Comparison of ENCODE assay signal across 20 cellular contexts in the genomic region with DNA sequence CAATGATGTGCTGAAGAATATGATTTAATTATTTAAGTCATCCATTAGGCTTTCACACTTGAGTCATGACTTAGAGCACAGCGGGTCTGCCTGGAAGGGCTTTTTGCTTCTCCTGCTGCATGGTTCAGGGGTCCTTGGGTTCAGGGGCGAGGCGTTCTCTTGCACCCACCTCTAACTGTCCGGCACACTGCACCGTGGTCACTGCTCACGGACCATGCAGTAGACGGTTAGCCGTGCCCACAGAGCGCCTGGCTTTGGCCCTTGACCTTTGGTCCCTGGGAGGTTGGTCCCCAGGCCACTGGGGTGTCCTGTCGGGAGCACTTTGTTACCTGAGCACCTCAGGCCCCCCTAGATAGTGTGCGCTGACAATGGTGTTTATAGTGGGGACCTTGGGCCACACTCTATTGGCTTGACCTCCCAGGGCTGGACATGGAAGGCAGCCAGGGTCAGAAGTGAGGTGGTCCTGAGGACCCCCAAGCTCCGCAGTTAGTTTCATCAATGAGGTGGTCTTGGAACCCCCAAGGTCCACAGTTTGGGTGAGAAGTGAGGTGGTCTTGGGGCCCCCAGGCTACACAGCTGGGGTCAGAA.
DNase-seq lines count a peak whose midpoint lies in the region; ATAC-seq, FAIRE-seq and TF ChIP-seq lines count a peak whose summit lies in the region.
"Had no signal": no experiment of that assay in that cellular context is flagged by ENCODE, and none has a peak within 500 bp of the region (broad histone marks: within the 10 kb centered on the region; RNA-seq: fewer than 3 reads in every experiment).

No MANE protein-coding gene starts in this region.

- H3K36me3 ChIP-seq in endodermal cell (ENCODE audit: control insufficient read depth, insufficient read depth, low read length) = no peaks in the 10 kb centered on the region
- no peaks in the 10 kb centered on the region for H3K36me3 ChIP-seq in kidney (ENCODE audit: control insufficient read depth in 1 of 2, insufficient read depth in 2 of 2, low read length in 2 of 2)
- no peaks in the 10 kb centered on the region for H3K36me3 ChIP-seq in osteoblast (ENCODE audit: insufficient read depth, low read length)

- H3K27me3 Mint-ChIP-seq in activated T-cell treated with anti-CD3 and anti-CD28 coated beads, Interleukin-2, amount 50 U/mL, for 4 hours (ENCODE audit: low read depth) = no peaks in the 10 kb centered on the region
- H3K27me3 Mint-ChIP-seq in endodermal cell (ENCODE audit: insufficient read depth) = no peaks in the 10 kb centered on the region
- H3K27me3 Mint-ChIP-seq: CD4-positive, alpha-beta T cell had no signal

- H3K4me3 Mint-ChIP-seq in activated T-cell treated with anti-CD3 and anti-CD28 coated beads, Interleukin-2, amount 50 U/mL, for 4 hours = no peak overlapping the region
- no peak overlapping the region for H3K4me3 Mint-ChIP-seq in endodermal cell
- H3K4me3 Mint-ChIP-seq: CD4-positive, alpha-beta T cell; GM23338 had no signal

- TF ChIP-seq CTCF in endodermal cell (conservative IDR thresholded peaks at IDR 0.05) = no peak
- TF ChIP-seq CTCF in kidney (IDR thresholded peaks at IDR 0.05; ENCODE audit: borderline replicate concordance, extremely low read depth, insufficient read depth) = no peak
- no peak for TF ChIP-seq CTCF in osteoblast (IDR thresholded peaks at IDR 0.05; ENCODE audit: extremely low read depth, low read depth, low read length)
- TF ChIP-seq CTCF in GM20000 (IDR thresholded peaks at IDR 0.05; ENCODE audit: extremely low read depth, missing control alignments) = no peak

- no peaks in the 10 kb centered on the region for H3K27me3 ChIP-seq in endodermal cell (ENCODE audit: control insufficient read depth, insufficient read depth, low read length, poor library complexity, severe bottlenecking)
- no peaks in the 10 kb centered on the region for H3K27me3 ChIP-seq in osteoblast (ENCODE audit: insufficient read depth, low read length)

- H3K4me1 ChIP-seq in endodermal cell (ENCODE audit: control insufficient read depth, insufficient read depth, low read length) (no peaks in the 10 kb centered on the region), kidney (ENCODE audit: control insufficient read depth in 1 of 2, insufficient read depth in 1 of 2, low read depth in 1 of 2, low read length in 2 of 2) (no peaks in the 10 kb centered on the region), osteoblast (ENCODE audit: insufficient read depth, low read length) (no peaks in the 10 kb centered on the region)
- H3K4me1 ChIP-seq: A549, Caco-2 had no signal

- no peak for FAIRE-seq in kidney (lab: Jason Lieb, UNC)
- FAIRE-seq: A549, D721Med, G401.6, GM12891, GM19239, H54 had no signal

- H3K4me3 ChIP-seq in endodermal cell (ENCODE audit: low read length) (no peak overlapping the region), kidney (ENCODE audit: low read length in 2 of 2) (no peak overlapping the region), osteoblast (ENCODE audit: insufficient read depth, low read length) (no peak overlapping the region)
- H3K4me3 ChIP-seq: A549, GM23338 had no signal

- 85 to 98% methylated on average over 9 to 12 of the region's 12 CpGs for WGBS in endodermal cell (ENCODE audit: insufficient coverage in 1 of 2, insufficient read length in 1 of 2), 2 experiments

- H3K27ac Mint-ChIP-seq in endodermal cell = no peak overlapping the region
- H3K27ac Mint-ChIP-seq: CD4-positive, alpha-beta T cell; GM23338 had no signal

- no peak overlapping the region for H3K27ac ChIP-seq in endodermal cell (ENCODE audit: low read depth, low read length)
- no peak overlapping the region for H3K27ac ChIP-seq in kidney (ENCODE audit: low read depth in 2 of 2, low read length in 2 of 2)
- no peak overlapping the region for H3K27ac ChIP-seq in osteoblast (ENCODE audit: low read depth, low read length)
- H3K27ac ChIP-seq: A549, C4-2B, HL-60 had no signal

- H3K9me3 Mint-ChIP-seq in activated T-cell treated with anti-CD3 and anti-CD28 coated beads, Interleukin-2, amount 50 U/mL, for 4 hours = no peaks in the 10 kb centered on the region
- peaks cover 3% of the 10 kb centered on the region for H3K9me3 Mint-ChIP-seq in endodermal cell
- H3K9me3 Mint-ChIP-seq: CD4-positive, alpha-beta T cell; GM23338 had no signal

- no peak for ATAC-seq in activated T-cell treated with anti-CD3 and anti-CD28 coated beads, Interleukin-2, amount 50 U/mL, for 4 hours
- no peak for ATAC-seq in HG03354 (IDR thresholded peaks at IDR 0.05; ENCODE audit: poor library complexity, severe bottlenecking, unreplicated experiment)
- ATAC-seq: GM23338 had no signal

- H3K9me3 ChIP-seq in endodermal cell (ENCODE audit: control insufficient read depth, low read length) = no peaks in the 10 kb centered on the region
- H3K9me3 ChIP-seq in kidney (ENCODE audit: control insufficient read depth in 1 of 2, low read length in 2 of 2) = no peaks in the 10 kb centered on the region
- no peaks in the 10 kb centered on the region for H3K9me3 ChIP-seq in osteoblast (ENCODE audit: low read depth, low read length)
- H3K9me3 ChIP-seq: A549, Caco-2 had no signal

- no peak overlapping the region for H3K4me2 ChIP-seq in osteoblast (ENCODE audit: insufficient read depth, low read length)
- H3K4me2 ChIP-seq: A549, GM23338 had no signal

- no peaks in the 10 kb centered on the region for H4K20me1 ChIP-seq in osteoblast (ENCODE audit: insufficient read depth, low read length)

- H3K79me2 ChIP-seq in osteoblast (ENCODE audit: insufficient read depth, low read length) = no peaks in the 10 kb centered on the region

- peak; percentile 7 for DNase-seq in activated T-cell treated with anti-CD3 and anti-CD28 coated beads, Interleukin-2, amount 50 U/mL, for 48 hours
- DNase-seq in activated T-cell treated with anti-CD3 and anti-CD28 coated beads, Interleukin-2, amount 50 U/mL, for 4 hours = no peak
- DNase-seq in endodermal cell = peak; percentile 29
- DNase-seq in kidney = peak; percentile 55
- peak; percentile 74 for DNase-seq in osteoblast (ENCODE audit: insufficient read length, low spot score, missing footprints)
- DNase-seq in GM20000 (ENCODE audit: low spot score) = no peak
- DNase-seq: AML-193; CD4-positive, alpha-beta T cell; HCEC 1CT had no signal

- H3K9ac ChIP-seq in endodermal cell (ENCODE audit: extremely low read depth, low read length, poor library complexity, severe bottlenecking) (no peak overlapping the region), kidney (ENCODE audit: low read length in 2 of 2) (no peak overlapping the region)

- H2AFZ ChIP-seq in osteoblast (ENCODE audit: low read length) = no peak overlapping the region
- H2AFZ ChIP-seq: GM23338 had no signal

- peaks cover 3% of the 10 kb centered on the region for H3K36me3 Mint-ChIP-seq in activated T-cell treated with anti-CD3 and anti-CD28 coated beads, Interleukin-2, amount 50 U/mL, for 4 hours (ENCODE audit: insufficient read depth)
- H3K36me3 Mint-ChIP-seq in endodermal cell (ENCODE audit: low read depth) = peaks cover 5% of the 10 kb centered on the region

- intact Hi-C loops in kidney (cut with DNase I) = no loop called here

- H3K4me1 Mint-ChIP-seq in activated T-cell treated with anti-CD3 and anti-CD28 coated beads, Interleukin-2, amount 50 U/mL, for 4 hours (ENCODE audit: low read depth) = no peaks in the 10 kb centered on the region
- no peaks in the 10 kb centered on the region for H3K4me1 Mint-ChIP-seq in endodermal cell
- H3K4me1 Mint-ChIP-seq: GM23338 had no signal

Comparison
In these comparisons a context has a peak if more than half of its experiments do, and no peak if none do; other contexts are left out.
1. DNase-seq: peak in activated T-cell treated with anti-CD3 and anti-CD28 coated beads, Interleukin-2, amount 50 U/mL, for 48 hours (2 of 2), endodermal cell (single experiment), kidney (single experiment) and osteoblast (single experiment); none in activated T-cell treated with anti-CD3 and anti-CD28 coated beads, Interleukin-2, amount 50 U/mL, for 4 hours (single experiment) and GM20000 (single experiment).